ENCODE assay signal across 14 cellular contexts in genomic region chr2:19255481-19255880, GRCh38.
"Had no signal": no experiment of that assay in that cellular context is flagged by ENCODE, and none has a peak within 500 bp of the region (broad histone marks: within the 10 kb centered on the region; RNA-seq: fewer than 3 reads in every experiment).

No MANE protein-coding gene starts in this region.

- H3K9me3 Mint-ChIP-seq: activated naive CD4-positive, alpha-beta T cell treated with anti-CD3 and anti-CD28 coated beads for 36 hours; activated T-helper 17 cell treated with anti-CD3 and anti-CD28 coated beads, Interleukin-2, amount 50 U/mL, for 72 hours; neural progenitor cell; T-helper 1 cell treated with Interleukin-12 subunit alpha and Interleukin-12 subunit beta and Interleukin-4 antibody, amounts not matched to agents 30 μg/mL and 1 μg/mL, for 36 hours had no signal

- H3K27ac Mint-ChIP-seq: activated naive CD4-positive, alpha-beta T cell treated with anti-CD3 and anti-CD28 coated beads for 36 hours; activated T-helper 17 cell treated with anti-CD3 and anti-CD28 coated beads, Interleukin-2, amount 50 U/mL, for 72 hours; neural progenitor cell; T-helper 1 cell treated with Interleukin-12 subunit alpha and Interleukin-12 subunit beta and Interleukin-4 antibody, amounts not matched to agents 30 μg/mL and 1 μg/mL, for 36 hours; WTC11 had no signal

- H3K4me3 Mint-ChIP-seq: activated naive CD4-positive, alpha-beta T cell treated with anti-CD3 and anti-CD28 coated beads for 36 hours; activated T-helper 17 cell treated with anti-CD3 and anti-CD28 coated beads, Interleukin-2, amount 50 U/mL, for 72 hours; neural progenitor cell; T-helper 1 cell treated with Interleukin-12 subunit alpha and Interleukin-12 subunit beta and Interleukin-4 antibody, amounts not matched to agents 30 μg/mL and 1 μg/mL, for 36 hours; WTC11 had no signal

- H3K27me3 ChIP-seq: left lung, neural progenitor cell, pancreas, tibial artery had no signal

- H3K4me3 ChIP-seq: coronary artery, left lung, neural progenitor cell, pancreas, SK-N-MC, skin epidermis, tibial artery had no signal

- H3K36me3 Mint-ChIP-seq: neural progenitor cell had no signal

- ATAC-seq: activated T-helper 17 cell treated with anti-CD3 and anti-CD28 coated beads, Interleukin-2, amount 50 U/mL, for 72 hours; WTC11 had no signal

- H3K4me1 ChIP-seq: left lung, neural progenitor cell, pancreas, tibial artery had no signal

- H2AFZ ChIP-seq: neural progenitor cell had no signal

- H3K36me3 ChIP-seq: left lung, neural progenitor cell, pancreas, tibial artery had no signal

- DNase-seq: activated CD4-positive, alpha-beta T cell treated with anti-CD3 and anti-CD28 coated beads for 48 hours; activated naive CD4-positive, alpha-beta T cell treated with anti-CD3 and anti-CD28 coated beads for 36 hours; effector memory CD4-positive, alpha-beta T cell; glutamatergic neuron; left lung; pancreas; tibial artery had no signal

- H3K27ac ChIP-seq: coronary artery, left lung, neural progenitor cell, pancreas, SK-N-MC, skin epidermis, tibial artery had no signal

- H3K9me3 ChIP-seq: pancreas, tibial artery had no signal

- H3K4me1 Mint-ChIP-seq: activated T-helper 17 cell treated with anti-CD3 and anti-CD28 coated beads, Interleukin-2, amount 50 U/mL, for 72 hours; neural progenitor cell; WTC11 had no signal
